In the genomic region with DNA sequence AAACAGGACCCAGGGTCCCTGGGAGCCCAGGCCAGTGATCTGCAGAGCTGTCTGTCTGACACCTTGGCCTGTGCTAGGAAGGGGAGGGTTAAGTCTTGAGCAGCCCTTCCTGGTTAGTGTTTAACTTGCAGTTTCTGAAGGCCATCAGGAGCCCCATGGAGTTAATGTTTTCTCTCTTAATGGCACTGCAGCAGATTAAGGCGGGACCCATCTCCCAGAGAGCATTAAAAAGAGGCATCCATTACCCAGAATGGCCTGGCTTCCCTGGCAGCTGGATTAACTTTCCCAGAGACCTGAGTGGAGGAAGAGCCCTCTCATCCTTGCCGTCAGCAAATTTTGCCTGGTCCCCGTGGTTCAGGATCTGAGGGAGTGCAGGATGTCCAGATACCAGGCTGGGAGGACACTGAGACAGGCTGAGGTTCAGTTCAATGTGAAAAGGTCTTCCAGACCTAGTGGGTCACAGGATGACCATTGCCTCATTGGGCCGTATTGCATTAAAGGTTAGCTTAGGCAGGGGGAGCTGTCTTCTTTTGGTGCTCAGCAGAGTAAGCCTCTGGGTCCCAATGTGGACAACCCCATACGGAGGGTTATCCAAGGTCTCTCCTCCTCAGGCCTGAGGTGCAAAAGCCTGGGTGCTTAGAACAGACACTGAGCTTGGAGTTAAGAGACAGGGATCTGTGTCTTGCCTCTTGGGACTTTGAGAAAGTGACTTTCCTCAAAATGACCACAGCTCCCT, we compare ENCODE assay signal across 26 cellular contexts.
DNase-seq lines count a peak whose midpoint lies in the region; ATAC-seq and TF ChIP-seq lines count a peak whose summit lies in the region.
"Had no signal": no experiment of that assay in that cellular context is flagged by ENCODE, and none has a peak within 500 bp of the region (broad histone marks: within the 10 kb centered on the region; RNA-seq: fewer than 3 reads in every experiment).

No MANE protein-coding gene starts in this region.

- no peak overlapping the region for H3K4me3 Mint-ChIP-seq in activated CD4-positive, alpha-beta T cell treated with anti-CD3 and anti-CD28 coated beads, Interleukin-2, amount 10 ng/mL, durations not matched to agents 24 days and 14 days
- H3K4me3 Mint-ChIP-seq in type B pancreatic cell, result no peak overlapping the region
- H3K4me3 Mint-ChIP-seq: activated CD4-positive, alpha-beta T cell treated with anti-CD3 and anti-CD28 coated beads, Interleukin-2, amount 10 ng/mL, durations not matched to agents 7 days and 5 days; activated naive CD4-positive, alpha-beta T cell treated with anti-CD3 and anti-CD28 coated beads for 36 hours; activated T-cell treated with anti-CD3 and anti-CD28 coated beads, Interleukin-2, amount 50 U/mL, for 72 hours; CD4-positive, alpha-beta T cell; memory B cell had no signal

- peak; percentile 44 for DNase-seq in activated CD4-positive, alpha-beta T cell treated with anti-CD3 and anti-CD28 coated beads, Interleukin-2, amount 10 ng/mL, durations not matched to agents 24 days and 14 days
- no peak for DNase-seq in activated CD4-positive, alpha-beta T cell treated with anti-CD3 and anti-CD28 coated beads, Interleukin-2, amount 50 U/mL, for 1 hour
- peak; percentile 74 for DNase-seq in WERI-Rb-1
- no peak for DNase-seq in left colon
- peak; percentile 34 for DNase-seq in type B pancreatic cell (ENCODE audit: extremely low spot score, unreplicated experiment)
- DNase-seq in iPS-NIHi11 (ENCODE audit: low spot score), result no peak
- DNase-seq in NCI-H2196 treated with DMSO at 0.1 percent for 48 hours (lab: John Stamatoyannopoulos, UW; ENCODE audit: unreplicated experiment), result no peak
- DNase-seq: activated CD4-positive, alpha-beta T cell treated with anti-CD3 and anti-CD28 coated beads, Interleukin-2, amount 10 ng/mL, durations not matched to agents 7 days and 5 days; activated naive CD4-positive, alpha-beta T cell treated with anti-CD3 and anti-CD28 coated beads for 36 hours; activated T-cell treated with anti-CD3 and anti-CD28 coated beads, Interleukin-2, amount 50 U/mL, for 72 hours; body of pancreas; CD4-positive, alpha-beta T cell; cerebellar nuclear complex; DMS153; dorsolateral prefrontal cortex; KBM-7; kidney glomerular epithelial cell; SIG-M5; stimulated activated naive CD8-positive, alpha-beta T cell treated with anti-CD3 and anti-CD28 coated beads, Interleukin-15, Interleukin-2, amounts not matched to agents 100 U/mL and 50 U/mL, for 24 hours; T-helper 9 cell; testis had no signal

- H3K9me3 Mint-ChIP-seq in activated CD4-positive, alpha-beta T cell treated with anti-CD3 and anti-CD28 coated beads, Interleukin-2, amount 10 ng/mL, durations not matched to agents 24 days and 14 days, result no peaks in the 10 kb centered on the region
- no peaks in the 10 kb centered on the region for H3K9me3 Mint-ChIP-seq in type B pancreatic cell
- H3K9me3 Mint-ChIP-seq: activated CD4-positive, alpha-beta T cell treated with anti-CD3 and anti-CD28 coated beads, Interleukin-2, amount 10 ng/mL, durations not matched to agents 7 days and 5 days; activated naive CD4-positive, alpha-beta T cell treated with anti-CD3 and anti-CD28 coated beads for 36 hours; activated T-cell treated with anti-CD3 and anti-CD28 coated beads, Interleukin-2, amount 50 U/mL, for 72 hours; CD4-positive, alpha-beta T cell; memory B cell had no signal

- H3K36me3 ChIP-seq in WERI-Rb-1, result no peaks in the 10 kb centered on the region
- H3K36me3 ChIP-seq: adrenal gland, Peyer's patch had no signal

- H3K27me3 ChIP-seq in WERI-Rb-1 (ENCODE audit: insufficient read depth, low read depth, severe bottlenecking), result no peaks in the 10 kb centered on the region
- H3K27me3 ChIP-seq: adrenal gland, body of pancreas, dorsolateral prefrontal cortex, Peyer's patch, testis had no signal

- H3K36me3 Mint-ChIP-seq in activated CD4-positive, alpha-beta T cell treated with anti-CD3 and anti-CD28 coated beads, Interleukin-2, amount 10 ng/mL, durations not matched to agents 24 days and 14 days (ENCODE audit: low read depth), result no peaks in the 10 kb centered on the region
- H3K36me3 Mint-ChIP-seq in type B pancreatic cell, result no peaks in the 10 kb centered on the region
- H3K36me3 Mint-ChIP-seq: memory B cell had no signal

- H3K4me1 Mint-ChIP-seq in activated CD4-positive, alpha-beta T cell treated with anti-CD3 and anti-CD28 coated beads, Interleukin-2, amount 10 ng/mL, durations not matched to agents 24 days and 14 days, result no peaks in the 10 kb centered on the region
- no peaks in the 10 kb centered on the region for H3K4me1 Mint-ChIP-seq in type B pancreatic cell (ENCODE audit: unreplicated experiment)
- H3K4me1 Mint-ChIP-seq: activated CD4-positive, alpha-beta T cell treated with anti-CD3 and anti-CD28 coated beads, Interleukin-2, amount 10 ng/mL, durations not matched to agents 7 days and 5 days; memory B cell had no signal

- no peaks in the 10 kb centered on the region for H3K9me3 ChIP-seq in WERI-Rb-1 (ENCODE audit: severe bottlenecking)
- H3K9me3 ChIP-seq: adrenal gland, Peyer's patch, testis had no signal

- no peak overlapping the region for H3K27ac Mint-ChIP-seq in activated CD4-positive, alpha-beta T cell treated with anti-CD3 and anti-CD28 coated beads, Interleukin-2, amount 10 ng/mL, durations not matched to agents 24 days and 14 days
- no peak overlapping the region for H3K27ac Mint-ChIP-seq in type B pancreatic cell
- H3K27ac Mint-ChIP-seq: activated CD4-positive, alpha-beta T cell treated with anti-CD3 and anti-CD28 coated beads, Interleukin-2, amount 10 ng/mL, durations not matched to agents 7 days and 5 days; activated naive CD4-positive, alpha-beta T cell treated with anti-CD3 and anti-CD28 coated beads for 36 hours; activated T-cell treated with anti-CD3 and anti-CD28 coated beads, Interleukin-2, amount 50 U/mL, for 72 hours; CD4-positive, alpha-beta T cell; memory B cell had no signal

- peak overlapping the region; percentile 61 for H3K27ac ChIP-seq in WERI-Rb-1
- H3K27ac ChIP-seq: adrenal gland, body of pancreas, dorsolateral prefrontal cortex, Peyer's patch, testis, VCaP had no signal

- peak; percentile 43 for TF ChIP-seq CTCF in WERI-Rb-1 (IDR thresholded peaks at IDR 0.05; ENCODE audit: low read depth, low read length)
- TF ChIP-seq CTCF in type B pancreatic cell (conservative IDR thresholded peaks at IDR 0.05), result no peak

- H3K4me3 ChIP-seq in WERI-Rb-1 (ENCODE audit: low read depth, low read length), result no peak overlapping the region
- H3K4me3 ChIP-seq: adrenal gland, body of pancreas, dorsolateral prefrontal cortex, Peyer's patch, testis had no signal

- peaks cover 5% of the 10 kb centered on the region for H3K27me3 Mint-ChIP-seq in activated CD4-positive, alpha-beta T cell treated with anti-CD3 and anti-CD28 coated beads, Interleukin-2, amount 10 ng/mL, durations not matched to agents 24 days and 14 days
- H3K27me3 Mint-ChIP-seq in type B pancreatic cell, result peaks cover 15% of the 10 kb centered on the region

- intact Hi-C loops in activated CD4-positive, alpha-beta T cell treated with anti-CD3 and anti-CD28 coated beads, Interleukin-2, amount 10 ng/mL, durations not matched to agents 24 days and 14 days (cut with micrococcal nuclease), result no loop called here
- intact Hi-C loops in left colon (cut with DNase I, micrococcal nuclease), result no loop called here

- ATAC-seq in left colon (peak; percentile 94), HG02763 (IDR thresholded peaks at IDR 0.05; ENCODE audit: unreplicated experiment) (no peak)
- ATAC-seq: activated T-cell treated with anti-CD3 and anti-CD28 coated beads, Interleukin-2, amount 50 U/mL, for 72 hours; body of pancreas; stimulated activated naive CD8-positive, alpha-beta T cell treated with anti-CD3 and anti-CD28 coated beads, Interleukin-15, Interleukin-2, amounts not matched to agents 100 U/mL and 50 U/mL, for 24 hours had no signal

Comparison
In these comparisons a context has a peak if more than half of its experiments do, and no peak if none do; other contexts are left out.
1. DNase-seq: peak in activated CD4-positive, alpha-beta T cell treated with anti-CD3 and anti-CD28 coated beads, Interleukin-2, amount 10 ng/mL, durations not matched to agents 24 days and 14 days (single experiment), WERI-Rb-1 (single experiment) and type B pancreatic cell (single experiment); none in activated CD4-positive, alpha-beta T cell treated with anti-CD3 and anti-CD28 coated beads, Interleukin-2, amount 50 U/mL, for 1 hour (single experiment), left colon (0 of 2), iPS-NIHi11 (single experiment) and NCI-H2196 treated with DMSO at 0.1 percent for 48 hours (single experiment).